21 cellular contexts compared by ENCODE assay signal in the genomic region with DNA sequence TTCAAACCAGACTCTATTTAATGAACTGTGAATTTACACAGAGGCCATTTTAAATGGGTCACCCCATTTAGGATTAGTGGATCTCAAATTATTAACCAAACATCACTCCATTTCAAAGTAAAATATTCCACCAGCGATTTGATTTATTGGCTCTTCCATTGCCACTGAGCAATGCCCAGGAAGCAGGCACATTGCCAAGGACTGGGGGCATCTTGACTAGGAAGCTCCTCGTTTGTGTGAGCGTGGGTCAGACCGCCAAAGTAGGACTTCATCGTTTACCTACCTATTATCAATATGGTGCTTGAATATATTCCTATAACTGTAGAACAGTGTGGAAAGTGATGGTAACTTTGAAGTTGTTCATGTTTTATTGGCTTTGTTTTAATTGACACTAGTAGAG. TPM values are rescaled to one million over a fixed set of nuclear protein-coding genes. Genes with fewer than 3 reads are reported as not detected.
A peak's percentile ranks its signal among the peaks of the same experiment; 100 is the strongest.
DNase-seq lines count a peak whose midpoint lies in the region; FAIRE-seq lines count a peak whose summit lies in the region.
"Had no signal": no experiment of that assay in that cellular context is flagged by ENCODE, and none has a peak within 500 bp of the region (broad histone marks: within the 10 kb centered on the region; RNA-seq: fewer than 3 reads in every experiment).

No MANE protein-coding gene starts in this region.

- H3K27me3 ChIP-seq in HUES48 (ENCODE audit: control insufficient read depth, insufficient read depth, low read length) (no peaks in the 10 kb centered on the region), HAP-1 (ENCODE audit: low read depth) (no peaks in the 10 kb centered on the region)
- H3K27me3 ChIP-seq: BE2C had no signal

- H3K9me3 ChIP-seq in HUES48 (ENCODE audit: control insufficient read depth, insufficient read depth, low read length): no peaks in the 10 kb centered on the region
- H3K9me3 ChIP-seq in HAP-1: no peaks in the 10 kb centered on the region
- H3K9me3 ChIP-seq: BE2C had no signal

- H3K36me3 ChIP-seq in HUES48 (ENCODE audit: control insufficient read depth, insufficient read depth, low read length) (peaks cover 80% of the 10 kb centered on the region), HAP-1 (replicated peaks) (peaks cover 58% of the 10 kb centered on the region)

- in situ Hi-C loops in HAP-1 (cut with MboI; ENCODE audit: low sequenced_read_pairs): loop anchor here (25.0 kb wide), 1 partner anchor 440 kb away; a partner anchor contains a TSS

- peaks cover 8% of the 10 kb centered on the region; the same call in 1 of the 2 replicates for H3K4me1 ChIP-seq in HUES48 (ENCODE audit: control insufficient read depth, insufficient read depth, low read length)
- no peaks in the 10 kb centered on the region for H3K4me1 ChIP-seq in HAP-1
- H3K4me1 ChIP-seq: BE2C had no signal

- FAIRE-seq in RCC 7860 (lab: Jason Lieb, UNC): peak; percentile 80
- FAIRE-seq: GM12892, H54 had no signal

- peak overlapping the region; percentile 43 for H3K27ac ChIP-seq in HUES48 (ENCODE audit: low read depth, low read length)
- H3K27ac ChIP-seq: SK-N-MC had no signal

- no peak overlapping the region for H3K9ac ChIP-seq in HUES48 (ENCODE audit: low read depth, low read length)

- H3K4me3 ChIP-seq in HUES48 (ENCODE audit: low read depth, low read length) (no peak overlapping the region), HAP-1 (no peak overlapping the region)
- H3K4me3 ChIP-seq: SK-N-MC had no signal

- DNase-seq in NCI-H1417 (lab: John Stamatoyannopoulos, UW) (peak in 2 of 3 experiments; percentile 13 to 67), NCI-H1417 treated with DMSO at 0.1 percent for 48 hours (lab: John Stamatoyannopoulos, UW) (no peak), RCC 7860 (ENCODE audit: low spot score) (no peak), renal cortical epithelial cell (ENCODE audit: low read depth) (peak; percentile 85), HuH-7 (ENCODE audit: low spot score) (no peak), HAP-1 (ENCODE audit: low spot score in 2 of 2) (no peak)
- DNase-seq: 8988T, ACHN, BE2C, DMS153, DND-41, NCI-H1092, NCI-H2029, NCI-H345, NCI-H510A treated with DMSO at 0.1 percent for 48 hours, NCI-H82, SIG-M5 had no signal

RNA-seq across cellular contexts. Expression of a gene that starts 15.4 kb away (rescaled TPM):
- 19.5 and 21.2 TPM in 2 replicates for total RNA-seq in renal cortical epithelial cell

RNA-seq across cellular contexts. Expression of a gene that starts 26.1 kb away (rescaled TPM):
- total RNA-seq in renal cortical epithelial cell: 25.9 and 60.6 TPM in 2 replicates

Comparison
In these comparisons a context has a peak if more than half of its experiments do, and no peak if none do; other contexts are left out.
1. DNase-seq: peak in NCI-H1417 (2 of 3) and renal cortical epithelial cell (single experiment); none in NCI-H1417 treated with DMSO at 0.1 percent for 48 hours (single experiment), RCC 7860 (single experiment), HuH-7 (single experiment) and HAP-1 (0 of 2).